ENCODE assay signal across 26 cellular contexts in the genomic region with DNA sequence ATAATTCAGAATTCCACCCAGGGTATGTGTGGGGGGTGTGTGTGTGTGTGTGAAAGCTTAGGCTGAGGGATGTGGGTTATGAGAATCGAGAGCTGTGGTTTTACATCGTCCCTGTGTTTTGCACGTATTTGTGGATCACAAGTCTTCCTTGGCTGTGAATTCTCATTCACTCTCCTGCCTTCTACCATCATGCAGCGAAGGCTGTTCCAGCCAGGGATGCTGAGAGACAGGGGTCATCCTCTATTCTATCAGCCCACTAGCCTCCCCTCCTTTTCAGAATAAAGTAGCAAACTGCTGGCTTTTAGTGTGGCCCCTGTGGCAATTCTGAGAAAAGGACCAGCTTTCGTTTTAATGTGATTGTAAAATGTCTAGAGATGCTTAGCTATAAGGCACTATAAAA.
DNase-seq lines count a peak whose midpoint lies in the region; ATAC-seq and TF ChIP-seq lines count a peak whose summit lies in the region.
"Had no signal": no experiment of that assay in that cellular context is flagged by ENCODE, and none has a peak within 500 bp of the region (broad histone marks: within the 10 kb centered on the region; RNA-seq: fewer than 3 reads in every experiment).

No MANE protein-coding gene starts in this region.

- no peak overlapping the region for H3K9ac ChIP-seq in trophoblast cell (ENCODE audit: low read length)

- no peak overlapping the region for H3K4me3 ChIP-seq in trophoblast cell (ENCODE audit: low read depth, low read length)
- no peak overlapping the region for H3K4me3 ChIP-seq in PC-9
- H3K4me3 ChIP-seq: gastrocnemius medialis, transverse colon had no signal

- H3K23ac ChIP-seq in trophoblast cell (ENCODE audit: low read length), result no peak overlapping the region

- no TSS peak for BruUV-seq in PC-9 (replicated peaks; lab: Mats Ljungman, UMichigan)

- H4K8ac ChIP-seq in trophoblast cell (ENCODE audit: low read depth, low read length), result no peak overlapping the region

- CTCF ChIA-PET in PC-9 (lab: Charles Lee), result no interaction called here

- peak overlapping the region; percentile 71 to 90 for H3K27ac Mint-ChIP-seq in effector memory CD8-positive, alpha-beta T cell
- H3K27ac Mint-ChIP-seq: activated naive CD4-positive, alpha-beta T cell treated with anti-CD3 and anti-CD28 coated beads, Interleukin-2, amount 50 U/mL, for 72 hours; memory B cell; naive B cell had no signal

- H3K14ac ChIP-seq in trophoblast cell (ENCODE audit: low read length), result no peak overlapping the region

- H3K27me3 Mint-ChIP-seq in effector memory CD8-positive, alpha-beta T cell, result no peaks in the 10 kb centered on the region
- H3K27me3 Mint-ChIP-seq: naive B cell had no signal

- H4K20me1 ChIP-seq in PC-9 (ENCODE audit: insufficient read depth), result no peaks in the 10 kb centered on the region

- H3K4me2 ChIP-seq in trophoblast cell (ENCODE audit: low read length), result no peak overlapping the region
- no peak overlapping the region for H3K4me2 ChIP-seq in PC-9

- DNase-seq in NCI-H82 (lab: John Stamatoyannopoulos, UW) (peak; percentile 30), NCI-H82 treated with DMSO at 0.1 percent for 48 hours (lab: John Stamatoyannopoulos, UW; ENCODE audit: unreplicated experiment) (no peak), trophoblast cell (no peak), PC-9 (no peak)
- peak in 1 of 3 experiments; percentile 7 for DNase-seq in effector memory CD8-positive, alpha-beta T cell
- DNase-seq: activated CD4-positive, alpha-beta T cell treated with anti-CD3 and anti-CD28 coated beads for 48 hours; activated T-cell treated with anti-CD3 and anti-CD28 coated beads for 4 hours; Caco-2; cerebellar nuclear complex; effector CD4-positive, alpha-beta T cell; gastrocnemius medialis; HCEC 1CT; naive B cell; NCI-H1436 treated with DMSO at 0.1 percent for 48 hours; NCI-H2171; NCI-H526 treated with DMSO at 0.1 percent for 48 hours; stimulated activated CD4-positive, alpha-beta T cell treated with anti-CD3 and anti-CD28 coated beads, Interleukin-2, amount 100 ng/mL, for 24 hours; stimulated activated naive CD8-positive, alpha-beta T cell treated with anti-CD3 and anti-CD28 coated beads, Interleukin-15, Interleukin-2, amounts not matched to agents 100 U/mL and 50 U/mL, for 24 hours; transverse colon had no signal

- H3K79me2 ChIP-seq in trophoblast cell (ENCODE audit: control insufficient read depth, insufficient read depth, low read length, poor library complexity), result no peaks in the 10 kb centered on the region
- no peaks in the 10 kb centered on the region for H3K79me2 ChIP-seq in PC-9 (ENCODE audit: low read depth)

- H3K36me3 ChIP-seq in KOPT-K1 (ENCODE audit: insufficient read depth, low read length), result no peaks in the 10 kb centered on the region
- no peaks in the 10 kb centered on the region for H3K36me3 ChIP-seq in trophoblast cell (ENCODE audit: control insufficient read depth in 1 of 2, insufficient read depth in 2 of 2, low read length in 2 of 2)
- no peaks in the 10 kb centered on the region for H3K36me3 ChIP-seq in PC-9 (ENCODE audit: low read depth)
- H3K36me3 ChIP-seq: gastrocnemius medialis, transverse colon had no signal

- H2AFZ ChIP-seq in trophoblast cell (ENCODE audit: insufficient read depth, low read length, poor library complexity) (no peak overlapping the region), PC-9 (no peak overlapping the region)

- H2BK5ac ChIP-seq in trophoblast cell (ENCODE audit: low read depth, low read length, poor library complexity), result no peak overlapping the region

- intact Hi-C loops in PC-9 (cut with micrococcal nuclease; ENCODE audit: unreplicated experiment), result loop anchor here (10.0 kb wide), 2 partner anchors 185 to 305 kb away; no protein-coding TSS in a partner anchor

- peak; percentile 36 for ATAC-seq in effector memory CD8-positive, alpha-beta T cell (replicated peaks)
- ATAC-seq in GM18517 (IDR thresholded peaks at IDR 0.05; ENCODE audit: unreplicated experiment) (no peak), HG02852 (IDR thresholded peaks at IDR 0.05; ENCODE audit: unreplicated experiment) (no peak)
- ATAC-seq: activated naive CD4-positive, alpha-beta T cell treated with anti-CD3 and anti-CD28 coated beads, Interleukin-2, amount 50 U/mL, for 72 hours; gastrocnemius medialis; Right ventricle myocardium inferior; stimulated activated naive CD8-positive, alpha-beta T cell treated with anti-CD3 and anti-CD28 coated beads, Interleukin-15, Interleukin-2, amounts not matched to agents 100 U/mL and 50 U/mL, for 24 hours had no signal

- WGBS in trophoblast cell (ENCODE audit: extremely low coverage, insufficient coverage, insufficient read length), result no CpG with 5 or more reads among the region's 5 CpGs

- H3K9me2 ChIP-seq in PC-9 (ENCODE audit: insufficient read depth), result no peaks in the 10 kb centered on the region

- no peak for TF ChIP-seq CTCF in PC-9 (conservative IDR thresholded peaks at IDR 0.05)

- no peak overlapping the region for H3K18ac ChIP-seq in trophoblast cell (ENCODE audit: low read length)

- peaks cover 4% of the 10 kb centered on the region for H3K36me3 Mint-ChIP-seq in effector memory CD8-positive, alpha-beta T cell (ENCODE audit: insufficient read depth)
- H3K36me3 Mint-ChIP-seq: activated naive CD4-positive, alpha-beta T cell treated with anti-CD3 and anti-CD28 coated beads, Interleukin-2, amount 50 U/mL, for 72 hours; memory B cell; naive B cell had no signal

- H2AK5ac ChIP-seq in trophoblast cell (ENCODE audit: low read length), result no peak overlapping the region

- H2BK12ac ChIP-seq in trophoblast cell (ENCODE audit: low read length), result peak overlapping the region; percentile 37

- no peak overlapping the region for H2BK120ac ChIP-seq in trophoblast cell (ENCODE audit: insufficient read depth, low read length, poor library complexity)

- no peak overlapping the region for H4K12ac ChIP-seq in trophoblast cell (ENCODE audit: low read depth, low read length)

- H3K9me3 ChIP-seq in KOPT-K1 (ENCODE audit: insufficient read depth, low read length, poor library complexity, severe bottlenecking), result no peaks in the 10 kb centered on the region
- H3K9me3 ChIP-seq in trophoblast cell (ENCODE audit: insufficient read depth, low read depth, low read length), result no peaks in the 10 kb centered on the region
- H3K9me3 ChIP-seq in PC-9 (ENCODE audit: insufficient read depth, low read depth), result 0 out of 2 replicates have a peak, but pooled peaks cover 4% of the 10 kb centered on the region
- H3K9me3 ChIP-seq: Caco-2, gastrocnemius medialis, transverse colon had no signal

- H3K27me3 ChIP-seq in trophoblast cell (ENCODE audit: insufficient read depth, low read length) (no peaks in the 10 kb centered on the region), PC-9 (ENCODE audit: insufficient read depth, low read depth) (no peaks in the 10 kb centered on the region)
- H3K27me3 ChIP-seq: gastrocnemius medialis, transverse colon had no signal

- H3K79me1 ChIP-seq in trophoblast cell (ENCODE audit: low read length), result peaks cover 22% of the 10 kb centered on the region

- peaks cover 8 to 14% of the 10 kb centered on the region in 2 experiments for H3K4me1 ChIP-seq in trophoblast cell (ENCODE audit: control insufficient read depth in 1 of 2, insufficient read depth in 2 of 2, low read length in 2 of 2)
- H3K4me1 ChIP-seq in PC-9 (replicated peaks; ENCODE audit: insufficient read depth), result peaks cover 26% of the 10 kb centered on the region
- H3K4me1 ChIP-seq: Caco-2, gastrocnemius medialis, transverse colon had no signal

- H3F3A ChIP-seq in PC-9 (ENCODE audit: insufficient read depth, low read depth), result peaks cover 21% of the 10 kb centered on the region

- H3K4ac ChIP-seq in trophoblast cell (ENCODE audit: low read depth, low read length), result no peak overlapping the region

- peak overlapping the region; percentile 58 to 70 for H3K4me3 Mint-ChIP-seq in effector memory CD8-positive, alpha-beta T cell
- H3K4me3 Mint-ChIP-seq: memory B cell, naive B cell had no signal

- no peaks in the 10 kb centered on the region for H3K9me3 Mint-ChIP-seq in effector memory CD8-positive, alpha-beta T cell
- H3K9me3 Mint-ChIP-seq: activated naive CD4-positive, alpha-beta T cell treated with anti-CD3 and anti-CD28 coated beads, Interleukin-2, amount 50 U/mL, for 72 hours; memory B cell; naive B cell had no signal

- no peak overlapping the region for H4K91ac ChIP-seq in trophoblast cell (ENCODE audit: low read depth, low read length)

- H3K4me1 Mint-ChIP-seq in effector memory CD8-positive, alpha-beta T cell (ENCODE audit: low read depth in 2 of 2), result peaks cover 25 to 57% of the 10 kb centered on the region in 2 donors
- H3K4me1 Mint-ChIP-seq: memory B cell, naive B cell had no signal

- POLR2A ChIA-PET in PC-9 (lab: Charles Lee; ENCODE audit: unreplicated experiment), result no interaction called here

- H3K27ac ChIP-seq in KOPT-K1 (ENCODE audit: low read depth, low read length, poor library complexity, severe bottlenecking), result peak overlapping the region; percentile 78
- no peak overlapping the region for H3K27ac ChIP-seq in trophoblast cell (ENCODE audit: low read depth, low read length)
- H3K27ac ChIP-seq in PC-9, result no peak overlapping the region
- H3K27ac ChIP-seq: 22Rv1, gastrocnemius medialis, transverse colon had no signal
